ENCODE assay signal across 8 cellular contexts in genomic region chr22:50305658-50306566, GRCh38. TPM values are rescaled to one million over a fixed set of nuclear protein-coding genes. Genes with fewer than 3 reads are reported as not detected.
DNase-seq lines count a peak whose midpoint lies in the region; ATAC-seq and TF ChIP-seq lines count a peak whose summit lies in the region.

No MANE protein-coding gene starts in this region.

- H3K4me1 ChIP-seq in iPS-18a (ENCODE audit: control insufficient read depth, low read depth, low read length) (peaks cover 20% of the 10 kb centered on the region), gastrocnemius medialis (peaks cover 16 to 34% of the 10 kb centered on the region in 2 donors)

- H3K36me3 ChIP-seq in iPS-18a (ENCODE audit: control insufficient read depth, low read depth, low read length) = no peaks in the 10 kb centered on the region
- no peaks in the 10 kb centered on the region for H3K36me3 ChIP-seq in gastrocnemius medialis

- TF ChIP-seq CTCF in MCF 10A (IDR thresholded peaks at IDR 0.05; ENCODE audit: unreplicated experiment) (no peak), gastrocnemius medialis (IDR thresholded peaks at IDR 0.05 in 4 of 5, conservative IDR thresholded peaks at IDR 0.05 in 1 of 5) (no peak)

- ATAC-seq in HG02798 (IDR thresholded peaks at IDR 0.05; ENCODE audit: poor library complexity, unreplicated experiment) (peak; percentile 44), gastrocnemius medialis (peak; percentile 2 to 36), HG03025 (IDR thresholded peaks at IDR 0.05; ENCODE audit: low FRiP score, unreplicated experiment) (no peak)

- H3K9me3 Mint-ChIP-seq in MCF 10A (ENCODE audit: unreplicated experiment) = no peaks in the 10 kb centered on the region

- H3K36me3 Mint-ChIP-seq in MCF 10A (ENCODE audit: insufficient read depth, unreplicated experiment) = peaks cover 37% of the 10 kb centered on the region

- H3K4me1 Mint-ChIP-seq in MCF 10A (ENCODE audit: insufficient read depth, unreplicated experiment) = peaks cover 30% of the 10 kb centered on the region

- BruUV-seq in MCF 10A (replicated peaks; lab: Mats Ljungman, UMichigan) = TSS peak; percentile 89

- H3K4me3 ChIP-seq in iPS-18a (ENCODE audit: low read length) (peak overlapping the region; percentile 49), gastrocnemius medialis (peak overlapping the region; percentile 59 to 70 (median 62))

- H3K27ac ChIP-seq in iPS-18a (ENCODE audit: low read length) (no peak overlapping the region), gastrocnemius medialis (peak overlapping the region; percentile 51 to 75 (median 60))

- H3K27ac Mint-ChIP-seq in MCF 10A (ENCODE audit: low read depth, unreplicated experiment) = peak overlapping the region; percentile 87

- in situ Hi-C loops in gastrocnemius medialis (cut with MboI; ENCODE audit: low sequenced_read_pairs in 4 of 4) = no loop called here

- no peaks in the 10 kb centered on the region for H3K27me3 Mint-ChIP-seq in MCF 10A (ENCODE audit: insufficient read depth, unreplicated experiment)

- DNase-seq in DMS53 treated with DMSO at 0.1 percent for 48 hours (lab: John Stamatoyannopoulos, UW; ENCODE audit: unreplicated experiment) = peak; percentile 84
- peak; percentile 83 for DNase-seq in NOMO-1 treated with dmso at 0.1 percent for 144 hours (lab: John Stamatoyannopoulos, UW; ENCODE audit: unreplicated experiment)
- peak; percentile 98 for DNase-seq in MCF 10A (ENCODE audit: unreplicated experiment)
- peak; percentile 36 to 64 for DNase-seq in gastrocnemius medialis
- DNase-seq in NCI-H1092 treated with DMSO at 0.1 percent for 48 hours (lab: John Stamatoyannopoulos, UW) = no peak

- H3K9me3 ChIP-seq in iPS-18a (ENCODE audit: control insufficient read depth, low read depth, low read length) (no peaks in the 10 kb centered on the region), gastrocnemius medialis (no peaks in the 10 kb centered on the region)

- intact Hi-C loops in MCF 10A (cut with micrococcal nuclease) = no loop called here
- intact Hi-C loops in gastrocnemius medialis (cut with DNase I; ENCODE audit: low total_unique reads) = loop anchor here (2.0 kb wide), 1 partner anchor 21 kb away; the partner anchor contains the start of gene DENND6B

- no peak overlapping the region for H3K9ac ChIP-seq in iPS-18a (ENCODE audit: low read length)

- H3K4me3 Mint-ChIP-seq in MCF 10A (ENCODE audit: unreplicated experiment) = peak overlapping the region; percentile 81

- TF ChIP-seq POLR2A in gastrocnemius medialis (IDR thresholded peaks at IDR 0.05) = no peak

- CTCF ChIA-PET in MCF 10A (lab: Yijun Ruan, JAX) = interaction anchor here (0.5 to 3.9 kb wide), 7 partner anchors 12 to 91 kb away, joined by 3 to 15 read pairs (median 6); partner anchors contain the start of gene HDAC10

- POLR2A ChIA-PET in MCF 10A (lab: Yijun Ruan, JAX) = interaction anchor here (0.6 to 6.6 kb wide), 20 partner anchors 9 to 276 kb away, joined by 3 to 73 read pairs (median 5); partner anchors contain the start of genes CHKB, DENND6B, HDAC10 and MAPK12

- peaks cover 3% of the 10 kb centered on the region for H3K27me3 ChIP-seq in iPS-18a (ENCODE audit: control insufficient read depth, insufficient read depth, low read length)
- H3K27me3 ChIP-seq in gastrocnemius medialis = peaks cover 0 to 5% (median 4%) of the 10 kb centered on the region in 3 donors

RNA-seq across cellular contexts. Expression of gene PLXNB2, which starts 1.5 kb away (rescaled TPM):
- total RNA-seq in MCF 10A (2022) (199 and 200 TPM in 2 replicates), gastrocnemius medialis (10 to 100 TPM in 1 of 4 donors, 1 to 10 TPM in 3; 8.0 to 11.8 (median 9.0) TPM)

RNA-seq across cellular contexts. Expression of gene DENND6B, which starts 20.9 kb away (rescaled TPM):
- total RNA-seq in MCF 10A (2022) (4.0 and 5.5 TPM in 2 replicates), gastrocnemius medialis (under 1 TPM in 3 of 4 donors, not detected in 1; 0.55 to 0.84 (median 0.68) TPM)

RNA-seq across cellular contexts. Expression of gene MAPK11, which starts 35.7 kb away (rescaled TPM):
- total RNA-seq in MCF 10A (2022) = 10.4 and 11.9 TPM in 2 replicates
- total RNA-seq in gastrocnemius medialis = 1 to 10 TPM; 1.8 to 4.2 (median 3.4) TPM

RNA-seq across cellular contexts. Expression of gene PPP6R2, which starts 37.2 kb away (rescaled TPM):
- total RNA-seq in MCF 10A (2022) (28.4 and 30.1 TPM in 2 replicates), gastrocnemius medialis (10 to 100 TPM; 55.7 to 96.2 (median 74.1) TPM)

RNA-seq across cellular contexts. Expression of gene MAPK12, which starts 44.4 kb away (rescaled TPM):
- total RNA-seq in MCF 10A (2022) (24.9 and 25.0 TPM in 2 replicates), gastrocnemius medialis (100 to 1,000 TPM; 126 to 290 (median 219) TPM)

Comparison
In these comparisons a context has a peak if more than half of its experiments do, and no peak if none do; other contexts are left out.
1. RNA of gene PLXNB2, which starts 1.5 kb away (total RNA-seq): 199 to 200 TPM in MCF 10A; 8.0 to 11.8 TPM in gastrocnemius medialis; every median in the first group is over 10 times any median in the second.